Comparison of ENCODE assay signal across 15 cellular contexts in genomic region chrX:25003066-25003849, GRCh38. TPM values are rescaled to one million over a fixed set of nuclear protein-coding genes. Genes with fewer than 3 reads are reported as not detected.
DNase-seq lines count a peak whose midpoint lies in the region; TF ChIP-seq lines count a peak whose summit lies in the region.
"Had no signal": no experiment of that assay in that cellular context is flagged by ENCODE, and none has a peak within 500 bp of the region (broad histone marks: within the 10 kb centered on the region; RNA-seq: fewer than 3 reads in every experiment).

No MANE protein-coding gene starts in this region.

- no peaks in the 10 kb centered on the region for H3K9me3 Mint-ChIP-seq in T-helper 2 cell treated with Interferon-gamma antibody and Interleukin-4, amounts not matched to agents 5 μg/mL and 100 μg/mL, for 36 hours
- no peaks in the 10 kb centered on the region for H3K9me3 Mint-ChIP-seq in activated T-helper 1 cell treated with anti-CD3 and anti-CD28 coated beads, Interleukin-12 subunit alpha, Interleukin-12 subunit beta, Interleukin-2, Interleukin-4 antibody, amounts not matched to agents 30 ng/mL and 10 ng/mL and 1 ng/mL, durations not matched to agents 14 hours and 24 hours and 36 hours

- H3K27me3 Mint-ChIP-seq in T-helper 2 cell treated with Interferon-gamma antibody and Interleukin-4, amounts not matched to agents 5 μg/mL and 100 μg/mL, for 36 hours (ENCODE audit: low read depth) = peaks cover 40% of the 10 kb centered on the region
- H3K27me3 Mint-ChIP-seq in activated T-helper 1 cell treated with anti-CD3 and anti-CD28 coated beads, Interleukin-12 subunit alpha, Interleukin-12 subunit beta, Interleukin-2, Interleukin-4 antibody, amounts not matched to agents 30 ng/mL and 10 ng/mL and 1 ng/mL, durations not matched to agents 14 hours and 24 hours and 36 hours (ENCODE audit: insufficient read depth) = peaks cover 32% of the 10 kb centered on the region

- H3K9me3 ChIP-seq in iPS-18a (ENCODE audit: control insufficient read depth, low read depth, low read length) = no peaks in the 10 kb centered on the region
- H3K9me3 ChIP-seq in esophagus squamous epithelium = no peaks in the 10 kb centered on the region
- H3K9me3 ChIP-seq: tibial artery had no signal

- H3K36me3 Mint-ChIP-seq in T-helper 2 cell treated with Interferon-gamma antibody and Interleukin-4, amounts not matched to agents 5 μg/mL and 100 μg/mL, for 36 hours (ENCODE audit: low read depth) = peaks cover 1% of the 10 kb centered on the region
- H3K36me3 Mint-ChIP-seq in activated T-helper 1 cell treated with anti-CD3 and anti-CD28 coated beads, Interleukin-12 subunit alpha, Interleukin-12 subunit beta, Interleukin-2, Interleukin-4 antibody, amounts not matched to agents 30 ng/mL and 10 ng/mL and 1 ng/mL, durations not matched to agents 14 hours and 24 hours and 36 hours (ENCODE audit: low read depth) = peaks cover 1% of the 10 kb centered on the region

- no peak overlapping the region for H3K27ac ChIP-seq in iPS-18a (ENCODE audit: low read length)
- no peak overlapping the region for H3K27ac ChIP-seq in esophagus squamous epithelium
- H3K27ac ChIP-seq: tibial artery had no signal

- H3K4me1 ChIP-seq in iPS-18a (ENCODE audit: control insufficient read depth, low read depth, low read length) (peaks cover 46% of the 10 kb centered on the region), esophagus squamous epithelium (peaks cover 12 to 47% (median 13%) of the 10 kb centered on the region in 3 donors)

- peak overlapping the region; percentile 79 for H3K4me3 Mint-ChIP-seq in T-helper 2 cell treated with Interferon-gamma antibody and Interleukin-4, amounts not matched to agents 5 μg/mL and 100 μg/mL, for 36 hours
- peak overlapping the region; percentile 85 for H3K4me3 Mint-ChIP-seq in activated T-helper 1 cell treated with anti-CD3 and anti-CD28 coated beads, Interleukin-12 subunit alpha, Interleukin-12 subunit beta, Interleukin-2, Interleukin-4 antibody, amounts not matched to agents 30 ng/mL and 10 ng/mL and 1 ng/mL, durations not matched to agents 14 hours and 24 hours and 36 hours

- H3K27me3 ChIP-seq in iPS-18a (ENCODE audit: control insufficient read depth, insufficient read depth, low read length) (peaks cover 99% of the 10 kb centered on the region), esophagus squamous epithelium (peaks cover 0 to 69% (median 26%) of the 10 kb centered on the region in 4 donors)

- H3K9ac ChIP-seq in iPS-18a (ENCODE audit: low read length) = no peak overlapping the region

- H3K4me3 ChIP-seq in iPS-18a (ENCODE audit: low read length) (peak overlapping the region; percentile 32), esophagus squamous epithelium (peak overlapping the region in 2 of 4 donors; percentile 27 to 50)
- H3K4me3 ChIP-seq: tibial artery had no signal

- TF ChIP-seq POLR2A in esophagus squamous epithelium (IDR thresholded peaks at IDR 0.05) = no peak

- H3K27ac Mint-ChIP-seq in T-helper 2 cell treated with Interferon-gamma antibody and Interleukin-4, amounts not matched to agents 5 μg/mL and 100 μg/mL, for 36 hours = peak overlapping the region; percentile 28
- peak overlapping the region; percentile 43 for H3K27ac Mint-ChIP-seq in activated T-helper 1 cell treated with anti-CD3 and anti-CD28 coated beads, Interleukin-12 subunit alpha, Interleukin-12 subunit beta, Interleukin-2, Interleukin-4 antibody, amounts not matched to agents 30 ng/mL and 10 ng/mL and 1 ng/mL, durations not matched to agents 14 hours and 24 hours and 36 hours

- H3K36me3 ChIP-seq in iPS-18a (ENCODE audit: control insufficient read depth, low read depth, low read length) (no peaks in the 10 kb centered on the region), esophagus squamous epithelium (no peaks in the 10 kb centered on the region)
- H3K36me3 ChIP-seq: tibial artery had no signal

- intact Hi-C loops in activated T-helper 1 cell treated with anti-CD3 and anti-CD28 coated beads, Interleukin-12 subunit alpha, Interleukin-12 subunit beta, Interleukin-2, Interleukin-4 antibody, amounts not matched to agents 30 ng/mL and 10 ng/mL and 1 ng/mL, durations not matched to agents 14 hours and 24 hours and 36 hours (cut with micrococcal nuclease) = loop anchor here (5.0 to 10.0 kb wide), 2 partner anchors 166 to 248 kb away; no protein-coding TSS in a partner anchor
- intact Hi-C loops in esophagus squamous epithelium (cut with DNase I) = no loop called here

- H3K4me1 Mint-ChIP-seq in T-helper 2 cell treated with Interferon-gamma antibody and Interleukin-4, amounts not matched to agents 5 μg/mL and 100 μg/mL, for 36 hours (ENCODE audit: low read depth) = peaks cover 5% of the 10 kb centered on the region
- no peaks in the 10 kb centered on the region for H3K4me1 Mint-ChIP-seq in activated T-helper 1 cell treated with anti-CD3 and anti-CD28 coated beads, Interleukin-12 subunit alpha, Interleukin-12 subunit beta, Interleukin-2, Interleukin-4 antibody, amounts not matched to agents 30 ng/mL and 10 ng/mL and 1 ng/mL, durations not matched to agents 14 hours and 24 hours and 36 hours (ENCODE audit: low read depth)

- WGBS in esophagus squamous epithelium, 2 donors = 29 to 34% methylated on average over 9 to 23 of the region's 40 CpGs

- no peak for TF ChIP-seq CTCF in esophagus squamous epithelium (IDR thresholded peaks at IDR 0.05)

- DNase-seq in T-helper 2 cell treated with Interferon-gamma antibody and Interleukin-4, amounts not matched to agents 5 μg/mL and 100 μg/mL, for 36 hours (ENCODE audit: low spot score) = no peak
- DNase-seq in T-helper 2 cell (no peak), retina (peak; percentile 49), HPDE6-E6E7 (ENCODE audit: extremely low spot score) (no peak), globus pallidus (ENCODE audit: low spot score) (no peak), esophagus squamous epithelium (lab: John Stamatoyannopoulos, UW) (no peak)
- DNase-seq in activated T-helper 1 cell treated with anti-CD3 and anti-CD28 coated beads, Interleukin-12 subunit alpha, Interleukin-12 subunit beta, Interleukin-2, Interleukin-4 antibody, amounts not matched to agents 30 ng/mL and 10 ng/mL and 1 ng/mL, durations not matched to agents 14 hours and 24 hours and 36 hours (ENCODE audit: low spot score) = no peak
- DNase-seq: activated CD4-positive, CD25-positive, alpha-beta regulatory T cell; NCI-H1930; occipital lobe; stimulated activated CD4-positive, alpha-beta T cell treated with anti-CD3 and anti-CD28 coated beads, Interleukin-4, amount 100 ng/mL, for 4 hours; tibial artery had no signal

RNA-seq across cellular contexts. Expression of gene ARX, which starts 12.5 kb away (rescaled TPM):
- not detected in 2 replicates for total RNA-seq in activated T-helper 1 cell treated with anti-CD3 and anti-CD28 coated beads, Interleukin-12 subunit alpha, Interleukin-12 subunit beta, Interleukin-2, Interleukin-4 antibody, amounts not matched to agents 30 ng/mL and 10 ng/mL and 1 ng/mL, durations not matched to agents 14 hours and 24 hours and 36 hours
- total RNA-seq in esophagus squamous epithelium = not detected
- total RNA-seq: glomerular endothelial cell, RPMI7951 had no signal
